ENCODE assay signal across 9 cellular contexts in genomic region chr1:154154534-154155181, GRCh38. TPM values are rescaled to one million over a fixed set of nuclear protein-coding genes. Genes with fewer than 3 reads are reported as not detected.
DNase-seq lines count a peak whose midpoint lies in the region; ATAC-seq and TF ChIP-seq lines count a peak whose summit lies in the region.
"Had no signal": no experiment of that assay in that cellular context is flagged by ENCODE, and none has a peak within 500 bp of the region (broad histone marks: within the 10 kb centered on the region; RNA-seq: fewer than 3 reads in every experiment).

TSS of gene NUP210L (minus strand) at chr1:154155073.

- H3K27me3 ChIP-seq in H7 (ENCODE audit: control insufficient read depth, insufficient read depth, low read length) (no peaks in the 10 kb centered on the region), smooth muscle cell (ENCODE audit: low read depth) (no peaks in the 10 kb centered on the region)

- H4K20me1 ChIP-seq in smooth muscle cell (ENCODE audit: low read depth), result peaks cover 31% of the 10 kb centered on the region

- TF ChIP-seq CTCF in smooth muscle cell (IDR thresholded peaks at IDR 0.05; ENCODE audit: borderline replicate concordance, insufficient read depth, poor library complexity, severe bottlenecking), result no peak

- H3K9me3 Mint-ChIP-seq in activated naive CD8-positive, alpha-beta T cell treated with anti-CD3 and anti-CD28 coated beads for 36 hours, result peaks cover 3% of the 10 kb centered on the region

- no peak within 1 kb of the TSS for H2AFZ ChIP-seq in smooth muscle cell (ENCODE audit: low read depth)

- no peaks in the 10 kb centered on the region for H3K79me2 ChIP-seq in smooth muscle cell (ENCODE audit: low read depth)

- no peaks in the 10 kb centered on the region for H3K9me3 ChIP-seq in smooth muscle cell (replicated peaks; ENCODE audit: low read depth)
- H3K9me3 ChIP-seq: HAP-1 had no signal

- peaks cover 13% of the 10 kb centered on the region for H3K4me1 ChIP-seq in smooth muscle cell (ENCODE audit: low read depth)

- H3K36me3 Mint-ChIP-seq in activated naive CD8-positive, alpha-beta T cell treated with anti-CD3 and anti-CD28 coated beads for 36 hours, result peaks cover 47% of the 10 kb centered on the region

- ATAC-seq in GM21737 (IDR thresholded peaks at IDR 0.05; ENCODE audit: unreplicated experiment) (no peak), HG03460 (IDR thresholded peaks at IDR 0.05; ENCODE audit: unreplicated experiment) (no peak), HG03095 (IDR thresholded peaks at IDR 0.05; ENCODE audit: unreplicated experiment) (no peak)

- H3K4me3 ChIP-seq in H7 (ENCODE audit: insufficient read depth, low read depth, low read length), result no peak within 1 kb of the TSS
- H3K4me3 ChIP-seq in smooth muscle cell, result no peak within 1 kb of the TSS
- H3K4me3 ChIP-seq: HAP-1 had no signal

- peak within 1 kb of the TSS; percentile 18 for H3K4me2 ChIP-seq in smooth muscle cell

- H3K4me1 Mint-ChIP-seq in activated naive CD8-positive, alpha-beta T cell treated with anti-CD3 and anti-CD28 coated beads for 36 hours, result peaks cover 52% of the 10 kb centered on the region

- peaks cover 12% of the 10 kb centered on the region for H3K36me3 ChIP-seq in H7 (replicated peaks; ENCODE audit: control insufficient read depth, insufficient read depth, low read length)
- H3K36me3 ChIP-seq in smooth muscle cell (ENCODE audit: low read depth), result peaks cover 2% of the 10 kb centered on the region

- no peak within 1 kb of the TSS for H3K4me3 Mint-ChIP-seq in activated naive CD8-positive, alpha-beta T cell treated with anti-CD3 and anti-CD28 coated beads for 36 hours

- WGBS in smooth muscle cell (ENCODE audit: low lambda C conversion rate), result 85% methylated on average over 29 of the region's 29 CpGs

- H3K27me3 Mint-ChIP-seq in activated naive CD8-positive, alpha-beta T cell treated with anti-CD3 and anti-CD28 coated beads for 36 hours, result no peaks in the 10 kb centered on the region

- DNase-seq in H7, result peak; percentile 83
- no peak for DNase-seq in activated naive CD8-positive, alpha-beta T cell treated with anti-CD3 and anti-CD28 coated beads for 36 hours
- peak; percentile 34 for DNase-seq in hepatic stellate cell (ENCODE audit: low spot score)
- DNase-seq in smooth muscle cell (lab: John Stamatoyannopoulos, UW; ENCODE audit: unreplicated experiment), result no peak
- no peak for DNase-seq in NCI-H345 treated with DMSO at 0.1 percent for 48 hours (lab: John Stamatoyannopoulos, UW; ENCODE audit: unreplicated experiment)

- H3F3A ChIP-seq in smooth muscle cell (ENCODE audit: low read depth), result peaks cover 35% of the 10 kb centered on the region

- H3K9ac ChIP-seq in smooth muscle cell (ENCODE audit: low read depth), result no peak within 1 kb of the TSS

- peak within 1 kb of the TSS; percentile 80 for H3K27ac Mint-ChIP-seq in activated naive CD8-positive, alpha-beta T cell treated with anti-CD3 and anti-CD28 coated beads for 36 hours

- peak within 1 kb of the TSS; percentile 73 for H3K27ac ChIP-seq in smooth muscle cell (ENCODE audit: low read depth)

RNA-seq across cellular contexts. Expression of gene NUP210L, which starts in this region (rescaled TPM):
- 0.03 TPM in 1 of 2 replicates, not detected in the other for total RNA-seq in H7 (2014; rRNA removed; shearing (Covaris generic))
- total RNA-seq in activated naive CD8-positive, alpha-beta T cell treated with anti-CD3 and anti-CD28 coated beads for 36 hours, result under 1 TPM in 1 of 2 experiments, not detected in 1; 0.04 TPM
- 0.90 TPM in 1 of 2 replicates, not detected in the other for total RNA-seq in smooth muscle cell
- 0.15 TPM in 1 of 2 replicates, not detected in the other for polyA plus RNA-seq in smooth muscle cell

Comparison
In these comparisons a context has a peak if more than half of its experiments do, and no peak if none do; other contexts are left out.
1. Peak in DNase-seq in H7; RNA of the gene not detected or under 1 TPM.